Comparison of ENCODE assay signal across 1 cellular context in genomic region chrX:41081821-41082220, GRCh38.
TF ChIP-seq lines count a peak whose summit lies in the region.

No MANE protein-coding gene starts in this region.

TF ChIP-seq in GM23338, 12 proteins besides CTCF, POLR2A, EP300 and RAD21 (continued from another document):
- no peak for TF ChIP-seq ZNF462 (CRISPR knock-in tag; IDR thresholded peaks at IDR 0.05)
- TF ChIP-seq EZH2 (IDR thresholded peaks at IDR 0.05; ENCODE audit: low read depth, unreplicated experiment), result no peak
- no peak for TF ChIP-seq JUNB (IDR thresholded peaks at IDR 0.05; ENCODE audit: unreplicated experiment)
- TF ChIP-seq NANOG (IDR thresholded peaks at IDR 0.05; ENCODE audit: borderline replicate concordance), result no peak
